20 cellular contexts compared by ENCODE assay signal in genomic region chr2:150255528-150255927, GRCh38.
DNase-seq lines count a peak whose midpoint lies in the region; ATAC-seq and TF ChIP-seq lines count a peak whose summit lies in the region.
"Had no signal": no experiment of that assay in that cellular context is flagged by ENCODE, and none has a peak within 500 bp of the region (broad histone marks: within the 10 kb centered on the region; RNA-seq: fewer than 3 reads in every experiment).

No MANE protein-coding gene starts in this region.

- TF ChIP-seq EP300 in stomach (IDR thresholded peaks at IDR 0.05) = no peak

- DNase-seq in left cardiac atrium (no peak), left ventricle myocardium inferior (no peak), amniotic epithelial cell (ENCODE audit: low read depth) (peak; percentile 46), fibroblast of the conjunctiva (ENCODE audit: low read depth) (peak; percentile 43), KBM-7 (no peak), NCI-H2196 treated with DMSO at 0.1 percent for 48 hours (lab: John Stamatoyannopoulos, UW; ENCODE audit: unreplicated experiment) (no peak), stomach (no peak), COLO829 (ENCODE audit: low spot score) (no peak)
- DNase-seq: activated CD8-positive, alpha-beta memory T cell treated with anti-CD3 and anti-CD28 coated beads for 24 hours; Caco-2; GOT3; left colon; NCI-H1694; NCI-H526; stimulated activated CD4-positive, alpha-beta T cell treated with anti-CD3 and anti-CD28 coated beads, Interleukin-2, amount 100 ng/mL, for 24 hours had no signal

- TF ChIP-seq CTCF in left ventricle myocardium inferior (IDR thresholded peaks at IDR 0.05; ENCODE audit: borderline replicate concordance) = no peak
- TF ChIP-seq CTCF in stomach (IDR thresholded peaks at IDR 0.05) = no peak

- no peak overlapping the region for H3K4me3 ChIP-seq in left ventricle myocardium inferior
- no peak overlapping the region for H3K4me3 ChIP-seq in stomach
- H3K4me3 ChIP-seq: A549, ascending aorta had no signal

- intact Hi-C loops in left cardiac atrium (cut with DNase I) = no loop called here
- intact Hi-C loops in left ventricle myocardium inferior (cut with micrococcal nuclease) = no loop called here
- intact Hi-C loops in stomach (cut with DNase I; ENCODE audit: low total_unique reads) = no loop called here

- peak; percentile 38 to 43 for ATAC-seq in left cardiac atrium
- ATAC-seq: left colon; natural killer cell treated with Interleukin-12 subunit alpha and Interleukin-12 subunit beta and Interleukin-15 and Interleukin-18, amount 100 ng/mL, for 72 hours had no signal

- H3K27me3 ChIP-seq in left ventricle myocardium inferior (ENCODE audit: low read depth) (no peaks in the 10 kb centered on the region), stomach (no peaks in the 10 kb centered on the region)
- H3K27me3 ChIP-seq: ascending aorta had no signal

- no peak for TF ChIP-seq POLR2A in stomach (IDR thresholded peaks at IDR 0.05)

- H3K36me3 ChIP-seq in left ventricle myocardium inferior (no peaks in the 10 kb centered on the region), stomach (no peaks in the 10 kb centered on the region)
- H3K36me3 ChIP-seq: ascending aorta had no signal

- H3K4me1 ChIP-seq in left ventricle myocardium inferior = peaks cover 3% of the 10 kb centered on the region
- H3K4me1 ChIP-seq in stomach = peaks cover 0 to 12% (median 2%) of the 10 kb centered on the region in 4 donors
- H3K4me1 ChIP-seq: A549, Caco-2 had no signal

- in situ Hi-C loops in KBM-7 (cut with MboI; ENCODE audit: low pct_unique_long_range_greater_than_20kb, low sequenced_read_pairs) = no loop called here

- no peaks in the 10 kb centered on the region for H3K9me3 ChIP-seq in left ventricle myocardium inferior (replicated peaks)
- no peaks in the 10 kb centered on the region for H3K9me3 ChIP-seq in stomach
- H3K9me3 ChIP-seq: A549, ascending aorta, Caco-2 had no signal

- H3K27ac ChIP-seq in left ventricle myocardium inferior (replicated peaks) = no peak overlapping the region
- peak overlapping the region in 1 of 5 donors; percentile 1 for H3K27ac ChIP-seq in stomach
- H3K27ac ChIP-seq: A549, ascending aorta, KMS-11, VCaP had no signal

Comparison
In these comparisons a context has a peak if more than half of its experiments do, and no peak if none do; other contexts are left out.
1. DNase-seq: peak in amniotic epithelial cell (single experiment) and fibroblast of the conjunctiva (single experiment); none in left cardiac atrium (single experiment), left ventricle myocardium inferior (single experiment), KBM-7 (single experiment), NCI-H2196 treated with DMSO at 0.1 percent for 48 hours (single experiment), stomach (single experiment) and COLO829 (single experiment).